Comparison of ENCODE assay signal across 1 cellular context in genomic region chr15:61764981-61765380, GRCh38.
TF ChIP-seq lines count a peak whose summit lies in the region.

No MANE protein-coding gene starts in this region.

TF ChIP-seq in GM23338, 12 proteins besides CTCF, POLR2A, EP300 and RAD21 (continued from another document):
- TF ChIP-seq, protein P1, sequence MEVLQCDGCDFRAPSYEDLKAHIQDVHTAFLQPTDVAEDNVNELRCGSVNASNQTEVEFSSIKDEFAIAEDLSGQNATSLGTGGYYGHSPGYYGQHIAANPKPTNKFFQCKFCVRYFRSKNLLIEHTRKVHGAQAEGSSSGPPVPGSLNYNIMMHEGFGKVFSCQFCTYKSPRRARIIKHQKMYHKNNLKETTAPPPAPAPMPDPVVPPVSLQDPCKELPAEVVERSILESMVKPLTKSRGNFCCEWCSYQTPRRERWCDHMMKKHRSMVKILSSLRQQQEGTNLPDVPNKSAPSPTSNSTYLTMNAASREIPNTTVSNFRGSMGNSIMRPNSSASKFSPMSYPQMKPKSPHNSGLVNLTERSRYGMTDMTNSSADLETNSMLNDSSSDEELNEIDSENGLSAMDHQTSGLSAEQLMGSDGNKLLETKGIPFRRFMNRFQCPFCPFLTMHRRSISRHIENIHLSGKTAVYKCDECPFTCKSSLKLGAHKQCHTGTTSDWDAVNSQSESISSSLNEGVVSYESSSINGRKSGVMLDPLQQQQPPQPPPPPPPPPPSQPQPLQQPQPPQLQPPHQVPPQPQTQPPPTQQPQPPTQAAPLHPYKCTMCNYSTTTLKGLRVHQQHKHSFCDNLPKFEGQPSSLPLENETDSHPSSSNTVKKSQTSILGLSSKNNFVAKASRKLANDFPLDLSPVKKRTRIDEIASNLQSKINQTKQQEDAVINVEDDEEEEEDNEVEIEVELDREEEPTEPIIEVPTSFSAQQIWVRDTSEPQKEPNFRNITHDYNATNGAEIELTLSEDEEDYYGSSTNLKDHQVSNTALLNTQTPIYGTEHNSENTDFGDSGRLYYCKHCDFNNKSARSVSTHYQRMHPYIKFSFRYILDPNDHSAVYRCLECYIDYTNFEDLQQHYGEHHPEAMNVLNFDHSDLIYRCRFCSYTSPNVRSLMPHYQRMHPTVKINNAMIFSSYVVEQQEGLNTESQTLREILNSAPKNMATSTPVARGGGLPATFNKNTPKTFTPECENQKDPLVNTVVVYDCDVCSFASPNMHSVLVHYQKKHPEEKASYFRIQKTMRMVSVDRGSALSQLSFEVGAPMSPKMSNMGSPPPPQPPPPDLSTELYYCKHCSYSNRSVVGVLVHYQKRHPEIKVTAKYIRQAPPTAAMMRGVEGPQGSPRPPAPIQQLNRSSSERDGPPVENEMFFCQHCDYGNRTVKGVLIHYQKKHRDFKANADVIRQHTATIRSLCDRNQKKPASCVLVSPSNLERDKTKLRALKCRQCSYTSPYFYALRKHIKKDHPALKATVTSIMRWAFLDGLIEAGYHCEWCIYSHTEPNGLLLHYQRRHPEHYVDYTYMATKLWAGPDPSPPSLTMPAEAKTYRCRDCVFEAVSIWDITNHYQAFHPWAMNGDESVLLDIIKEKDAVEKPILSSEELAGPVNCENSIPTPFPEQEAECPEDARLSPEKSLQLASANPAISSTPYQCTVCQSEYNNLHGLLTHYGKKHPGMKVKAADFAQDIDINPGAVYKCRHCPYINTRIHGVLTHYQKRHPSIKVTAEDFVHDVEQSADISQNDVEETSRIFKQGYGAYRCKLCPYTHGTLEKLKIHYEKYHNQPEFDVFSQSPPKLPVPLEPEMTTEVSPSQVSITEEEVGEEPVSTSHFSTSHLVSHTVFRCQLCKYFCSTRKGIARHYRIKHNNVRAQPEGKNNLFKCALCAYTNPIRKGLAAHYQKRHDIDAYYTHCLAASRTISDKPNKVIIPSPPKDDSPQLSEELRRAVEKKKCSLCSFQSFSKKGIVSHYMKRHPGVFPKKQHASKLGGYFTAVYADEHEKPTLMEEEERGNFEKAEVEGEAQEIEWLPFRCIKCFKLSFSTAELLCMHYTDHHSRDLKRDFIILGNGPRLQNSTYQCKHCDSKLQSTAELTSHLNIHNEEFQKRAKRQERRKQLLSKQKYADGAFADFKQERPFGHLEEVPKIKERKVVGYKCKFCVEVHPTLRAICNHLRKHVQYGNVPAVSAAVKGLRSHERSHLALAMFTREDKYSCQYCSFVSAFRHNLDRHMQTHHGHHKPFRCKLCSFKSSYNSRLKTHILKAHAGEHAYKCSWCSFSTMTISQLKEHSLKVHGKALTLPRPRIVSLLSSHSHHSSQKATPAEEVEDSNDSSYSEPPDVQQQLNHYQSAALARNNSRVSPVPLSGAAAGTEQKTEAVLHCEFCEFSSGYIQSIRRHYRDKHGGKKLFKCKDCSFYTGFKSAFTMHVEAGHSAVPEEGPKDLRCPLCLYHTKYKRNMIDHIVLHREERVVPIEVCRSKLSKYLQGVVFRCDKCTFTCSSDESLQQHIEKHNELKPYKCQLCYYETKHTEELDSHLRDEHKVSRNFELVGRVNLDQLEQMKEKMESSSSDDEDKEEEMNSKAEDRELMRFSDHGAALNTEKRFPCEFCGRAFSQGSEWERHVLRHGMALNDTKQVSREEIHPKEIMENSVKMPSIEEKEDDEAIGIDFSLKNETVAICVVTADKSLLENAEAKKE (CRISPR knock-in tag; IDR thresholded peaks at IDR 0.05): no peak
- TF ChIP-seq ZNF331 (CRISPR knock-in tag; IDR thresholded peaks at IDR 0.05; ENCODE audit: low read depth) (no peak), CREB1 (CRISPR knock-in tag; IDR thresholded peaks at IDR 0.05; ENCODE audit: low read depth) (no peak), POLR2AphosphoS5 (IDR thresholded peaks at IDR 0.05; ENCODE audit: low read depth) (no peak), ETS1 (IDR thresholded peaks at IDR 0.05) (no peak), JUNB (IDR thresholded peaks at IDR 0.05; ENCODE audit: unreplicated experiment) (no peak), EZH2 (IDR thresholded peaks at IDR 0.05; ENCODE audit: low read depth, unreplicated experiment) (no peak), NANOG (IDR thresholded peaks at IDR 0.05; ENCODE audit: borderline replicate concordance) (no peak), ZNF114 (CRISPR knock-in tag; IDR thresholded peaks at IDR 0.05) (no peak), EZH2phosphoT487 (IDR thresholded peaks at IDR 0.05; ENCODE audit: unreplicated experiment) (no peak)
TF ChIP-seq in GM23338: peak in this region for 0.
